ENCODE assay signal across 12 cellular contexts in genomic region chr9:129583308-129584038, GRCh38. TPM values are rescaled to one million over a fixed set of nuclear protein-coding genes. Genes with fewer than 3 reads are reported as not detected.
DNase-seq lines count a peak whose midpoint lies in the region; ATAC-seq lines count a peak whose summit lies in the region.
"Had no signal": no experiment of that assay in that cellular context is flagged by ENCODE, and none has a peak within 500 bp of the region (broad histone marks: within the 10 kb centered on the region; RNA-seq: fewer than 3 reads in every experiment).

No MANE protein-coding gene starts in this region.

- peaks cover 68% of the 10 kb centered on the region for H3K4me1 Mint-ChIP-seq in activated CD8-positive, alpha-beta memory T cell treated with anti-CD3 and anti-CD28 coated beads, Interleukin-2, amount 10 ng/mL, durations not matched to agents 7 days and 5 days
- H3K4me1 Mint-ChIP-seq in activated naive CD8-positive, alpha-beta T cell treated with anti-CD3 and anti-CD28 coated beads, Interleukin-2, amount 50 U/mL, for 24 hours, result peaks cover 48% of the 10 kb centered on the region
- H3K4me1 Mint-ChIP-seq in stimulated activated effector memory CD8-positive, alpha-beta T cell treated with anti-CD3 and anti-CD28 coated beads, Interleukin-12 subunit alpha, Interleukin-12 subunit beta, amount 100 ng/mL, for 72 hours, result peaks cover 75% of the 10 kb centered on the region

- ATAC-seq in activated CD8-positive, alpha-beta memory T cell treated with anti-CD3 and anti-CD28 coated beads, Interleukin-2, amount 10 ng/mL, durations not matched to agents 7 days and 5 days, result no peak
- peak; percentile 22 for ATAC-seq in activated naive CD8-positive, alpha-beta T cell treated with anti-CD3 and anti-CD28 coated beads, Interleukin-2, amount 50 U/mL, for 24 hours
- ATAC-seq in stimulated activated effector memory CD8-positive, alpha-beta T cell treated with anti-CD3 and anti-CD28 coated beads, Interleukin-12 subunit alpha, Interleukin-12 subunit beta, amount 100 ng/mL, for 72 hours, result peak; percentile 4
- ATAC-seq in HG03025 (IDR thresholded peaks at IDR 0.05; ENCODE audit: low FRiP score, unreplicated experiment), result no peak

- no peak overlapping the region for H3K4me3 Mint-ChIP-seq in activated CD8-positive, alpha-beta memory T cell treated with anti-CD3 and anti-CD28 coated beads, Interleukin-2, amount 10 ng/mL, durations not matched to agents 7 days and 5 days
- H3K4me3 Mint-ChIP-seq in activated naive CD8-positive, alpha-beta T cell treated with anti-CD3 and anti-CD28 coated beads, Interleukin-2, amount 50 U/mL, for 24 hours, result peak overlapping the region; percentile 29
- peak overlapping the region; percentile 44 for H3K4me3 Mint-ChIP-seq in stimulated activated effector memory CD8-positive, alpha-beta T cell treated with anti-CD3 and anti-CD28 coated beads, Interleukin-12 subunit alpha, Interleukin-12 subunit beta, amount 100 ng/mL, for 72 hours

- H3K36me3 Mint-ChIP-seq in activated CD8-positive, alpha-beta memory T cell treated with anti-CD3 and anti-CD28 coated beads, Interleukin-2, amount 10 ng/mL, durations not matched to agents 7 days and 5 days, result no peaks in the 10 kb centered on the region
- no peaks in the 10 kb centered on the region for H3K36me3 Mint-ChIP-seq in activated naive CD8-positive, alpha-beta T cell treated with anti-CD3 and anti-CD28 coated beads, Interleukin-2, amount 50 U/mL, for 24 hours (ENCODE audit: low read depth)
- peaks cover 6% of the 10 kb centered on the region for H3K36me3 Mint-ChIP-seq in stimulated activated effector memory CD8-positive, alpha-beta T cell treated with anti-CD3 and anti-CD28 coated beads, Interleukin-12 subunit alpha, Interleukin-12 subunit beta, amount 100 ng/mL, for 72 hours

- CTCF ChIA-PET in activated CD8-positive, alpha-beta memory T cell treated with anti-CD3 and anti-CD28 coated beads, Interleukin-2, amount 10 ng/mL, durations not matched to agents 7 days and 5 days (lab: Charles Lee), result interaction anchor here (0.7 to 5.3 kb wide), 8 partner anchors 14 to 452 kb away, joined by 3 to 23 read pairs (median 8); no protein-coding TSS in a partner anchor

- H3K9me3 Mint-ChIP-seq in activated CD8-positive, alpha-beta memory T cell treated with anti-CD3 and anti-CD28 coated beads, Interleukin-2, amount 10 ng/mL, durations not matched to agents 7 days and 5 days (ENCODE audit: low read depth), result no peaks in the 10 kb centered on the region
- no peaks in the 10 kb centered on the region for H3K9me3 Mint-ChIP-seq in activated naive CD8-positive, alpha-beta T cell treated with anti-CD3 and anti-CD28 coated beads, Interleukin-2, amount 50 U/mL, for 24 hours
- no peaks in the 10 kb centered on the region for H3K9me3 Mint-ChIP-seq in stimulated activated effector memory CD8-positive, alpha-beta T cell treated with anti-CD3 and anti-CD28 coated beads, Interleukin-12 subunit alpha, Interleukin-12 subunit beta, amount 100 ng/mL, for 72 hours

- DNase-seq in activated CD8-positive, alpha-beta memory T cell treated with anti-CD3 and anti-CD28 coated beads, Interleukin-2, amount 10 ng/mL, durations not matched to agents 7 days and 5 days, result no peak
- DNase-seq in activated CD8-positive, alpha-beta memory T cell treated with anti-CD3 and anti-CD28 coated beads, Interleukin-2, amount 50 U/mL, for 4 hours, result no peak
- DNase-seq in NOMO-1 (lab: John Stamatoyannopoulos, UW; ENCODE audit: unreplicated experiment in 2 of 2) (peak; percentile 87 to 89), NCI-H2171 treated with DMSO at 0.1 percent for 48 hours (lab: John Stamatoyannopoulos, UW) (no peak), DMS79 (lab: John Stamatoyannopoulos, UW) (no peak)
- no peak for DNase-seq in activated naive CD8-positive, alpha-beta T cell treated with anti-CD3 and anti-CD28 coated beads, Interleukin-2, amount 50 U/mL, for 24 hours
- no peak for DNase-seq in stimulated activated effector memory CD8-positive, alpha-beta T cell treated with anti-CD3 and anti-CD28 coated beads, Interleukin-12 subunit alpha, Interleukin-12 subunit beta, amount 100 ng/mL, for 72 hours (ENCODE audit: low spot score in 2 of 2)
- DNase-seq: activated CD8-positive, alpha-beta memory T cell treated with anti-CD3 and anti-CD28 coated beads, Interleukin-2, amount 50 U/mL, for 48 hours had no signal

- H3K27ac Mint-ChIP-seq in activated CD8-positive, alpha-beta memory T cell treated with anti-CD3 and anti-CD28 coated beads, Interleukin-2, amount 10 ng/mL, durations not matched to agents 7 days and 5 days, result peak overlapping the region; percentile 55
- H3K27ac Mint-ChIP-seq in activated naive CD8-positive, alpha-beta T cell treated with anti-CD3 and anti-CD28 coated beads, Interleukin-2, amount 50 U/mL, for 24 hours, result peak overlapping the region; percentile 69
- H3K27ac Mint-ChIP-seq in stimulated activated effector memory CD8-positive, alpha-beta T cell treated with anti-CD3 and anti-CD28 coated beads, Interleukin-12 subunit alpha, Interleukin-12 subunit beta, amount 100 ng/mL, for 72 hours, result peak overlapping the region; percentile 85

- H3K27me3 Mint-ChIP-seq in activated CD8-positive, alpha-beta memory T cell treated with anti-CD3 and anti-CD28 coated beads, Interleukin-2, amount 10 ng/mL, durations not matched to agents 7 days and 5 days, result no peaks in the 10 kb centered on the region
- H3K27me3 Mint-ChIP-seq in activated naive CD8-positive, alpha-beta T cell treated with anti-CD3 and anti-CD28 coated beads, Interleukin-2, amount 50 U/mL, for 24 hours, result peaks cover 4% of the 10 kb centered on the region

RNA-seq across cellular contexts. Expression of gene C9orf50, which starts 37.4 kb away (rescaled TPM):
- not detected for total RNA-seq in activated CD8-positive, alpha-beta memory T cell treated with anti-CD3 and anti-CD28 coated beads, Interleukin-2, amount 10 ng/mL, durations not matched to agents 7 days and 5 days
- total RNA-seq: foreskin keratinocyte, mesenteric fat pad, temporal lobe had no signal

RNA-seq across cellular contexts. Expression of gene NTMT1, which starts 42.5 kb away (rescaled TPM):
- 10 to 100 TPM; 37.2 to 46.2 TPM for total RNA-seq in activated CD8-positive, alpha-beta memory T cell treated with anti-CD3 and anti-CD28 coated beads, Interleukin-2, amount 10 ng/mL, durations not matched to agents 7 days and 5 days

RNA-seq across cellular contexts. Expression of gene ASB6, which starts 58.5 kb away (rescaled TPM):
- total RNA-seq in activated CD8-positive, alpha-beta memory T cell treated with anti-CD3 and anti-CD28 coated beads, Interleukin-2, amount 10 ng/mL, durations not matched to agents 7 days and 5 days, result 10 to 100 TPM; 25.0 to 26.4 TPM

Comparison
In these comparisons a context has a peak if more than half of its experiments do, and no peak if none do; other contexts are left out.
1. ATAC-seq: peak in activated naive CD8-positive, alpha-beta T cell treated with anti-CD3 and anti-CD28 coated beads, Interleukin-2, amount 50 U/mL, for 24 hours (single experiment) and stimulated activated effector memory CD8-positive, alpha-beta T cell treated with anti-CD3 and anti-CD28 coated beads, Interleukin-12 subunit alpha, Interleukin-12 subunit beta, amount 100 ng/mL, for 72 hours (single experiment); none in activated CD8-positive, alpha-beta memory T cell treated with anti-CD3 and anti-CD28 coated beads, Interleukin-2, amount 10 ng/mL, durations not matched to agents 7 days and 5 days (single experiment) and HG03025 (single experiment).
2. DNase-seq: peak in NOMO-1 (2 of 2); none in activated CD8-positive, alpha-beta memory T cell treated with anti-CD3 and anti-CD28 coated beads, Interleukin-2, amount 10 ng/mL, durations not matched to agents 7 days and 5 days (single experiment), activated CD8-positive, alpha-beta memory T cell treated with anti-CD3 and anti-CD28 coated beads, Interleukin-2, amount 50 U/mL, for 4 hours (single experiment), activated naive CD8-positive, alpha-beta T cell treated with anti-CD3 and anti-CD28 coated beads, Interleukin-2, amount 50 U/mL, for 24 hours (single experiment), stimulated activated effector memory CD8-positive, alpha-beta T cell treated with anti-CD3 and anti-CD28 coated beads, Interleukin-12 subunit alpha, Interleukin-12 subunit beta, amount 100 ng/mL, for 72 hours (0 of 2), NCI-H2171 treated with DMSO at 0.1 percent for 48 hours (single experiment) and DMS79 (single experiment).
3. Peak in every context shown above with its lines, with median percentiles within 50 percentile points of each other: H3K27ac Mint-ChIP-seq.